ENCODE assay signal across 18 cellular contexts in genomic region chr7:106795877-106796231, GRCh38.
A peak's percentile ranks its signal among the peaks of the same experiment; 100 is the strongest.
DNase-seq lines count a peak whose midpoint lies in the region; ATAC-seq, FAIRE-seq and TF ChIP-seq lines count a peak whose summit lies in the region.
"Had no signal": no experiment of that assay in that cellular context is flagged by ENCODE, and none has a peak within 500 bp of the region (broad histone marks: within the 10 kb centered on the region; RNA-seq: fewer than 3 reads in every experiment).

No MANE protein-coding gene starts in this region.

- no peaks in the 10 kb centered on the region for H3K9me3 Mint-ChIP-seq in CD4-positive, alpha-beta T cell

- TF ChIP-seq CTCF in K562 (IDR thresholded peaks at IDR 0.05 in 2 of 3, conservative IDR thresholded peaks at IDR 0.05 in 1 of 3; ENCODE audit: insufficient read depth in 2 of 3, low read depth in 1 of 3, low read length in 3 of 3) (no peak), RWPE1 (conservative IDR thresholded peaks at IDR 0.05; ENCODE audit: low read depth) (no peak)
- no peak for TF ChIP-seq CTCF in CD4-positive, alpha-beta T cell (IDR thresholded peaks at IDR 0.05)

- TF ChIP-seq RAD21 in K562 (CRISPR knock-in tag; conservative IDR thresholded peaks at IDR 0.05 in 1 of 2, IDR thresholded peaks at IDR 0.05 in 1 of 2) = no peak

- no peak for FAIRE-seq in K562 (lab: Jason Lieb, UNC)

- no peak overlapping the region for H3K4me3 Mint-ChIP-seq in CD4-positive, alpha-beta T cell
- H3K4me3 Mint-ChIP-seq: CD14-positive monocyte, GM23338 had no signal

- in situ Hi-C loops in K562 (cut with MboI) = loop anchor here (10.0 kb wide), 1 partner anchor 149 kb away; no protein-coding TSS in a partner anchor

- BruUV-seq in K562 (replicated peaks; lab: Mats Ljungman, UMichigan) = no TSS peak

- H3K9ac ChIP-seq in K562 (ENCODE audit: insufficient read depth in 1 of 2, low read depth in 2 of 2, low read length in 2 of 2) = no peak overlapping the region

- H3K27ac ChIP-seq in K562 (ENCODE audit: extremely low read depth, low read depth, low read length) = no peak overlapping the region
- no peak overlapping the region for H3K27ac ChIP-seq in CD4-positive, alpha-beta T cell (ENCODE audit: low read depth, low read length)
- no peak overlapping the region for H3K27ac ChIP-seq in RWPE1

- no peak for TF ChIP-seq POLR2A in K562 (conservative IDR thresholded peaks at IDR 0.05)

- H3K9me1 ChIP-seq in K562 (ENCODE audit: control insufficient read depth, insufficient read depth, low read length) = no peaks in the 10 kb centered on the region

- H2AFZ ChIP-seq in K562 (ENCODE audit: low read depth, low read length) = no peak overlapping the region
- H2AFZ ChIP-seq: GM23338 had no signal

- no peaks in the 10 kb centered on the region for H3K79me2 ChIP-seq in K562 (ENCODE audit: control insufficient read depth, insufficient read depth, low read length)

- peaks cover 4% of the 10 kb centered on the region for H3K27me3 Mint-ChIP-seq in CD4-positive, alpha-beta T cell

- H3K4me1 Mint-ChIP-seq in CD4-positive, alpha-beta T cell (ENCODE audit: low read depth) = no peaks in the 10 kb centered on the region
- H3K4me1 Mint-ChIP-seq: CD14-positive monocyte had no signal

- no peak for DNase-seq in K562 (ENCODE audit: extremely low read depth in 1 of 4, low spot score in 3 of 4)
- DNase-seq in CD4-positive, alpha-beta T cell = no peak
- no peak for DNase-seq in RWPE1 (ENCODE audit: low spot score)
- no peak for DNase-seq in NCI-H774 (lab: John Stamatoyannopoulos, UW)
- DNase-seq: AML-193, Caco-2, DMS153, EL, NCI-H526 treated with DMSO at 0.1 percent for 48 hours, RPMI8226, T-helper 2 cell had no signal

- peaks cover 0 to 5% of the 10 kb centered on the region in 2 experiments; a peak in 1 of 5 replicates for H3K4me1 ChIP-seq in K562 (replicated peaks in 1 of 2; ENCODE audit: control insufficient read depth in 2 of 2, insufficient read depth in 2 of 2, low read length in 2 of 2)
- H3K4me1 ChIP-seq: Caco-2 had no signal

- H3K9me3 ChIP-seq in K562 (replicated peaks; ENCODE audit: control insufficient read depth, insufficient read depth, low read depth, low read length) = no peaks in the 10 kb centered on the region; the same call in 1 of the 2 replicates
- peaks cover 6% of the 10 kb centered on the region for H3K9me3 ChIP-seq in CD4-positive, alpha-beta T cell (ENCODE audit: control insufficient read depth, low read length)
- H3K9me3 ChIP-seq: Caco-2 had no signal

- intact Hi-C loops in K562 (cut with micrococcal nuclease) = loop anchor here (10.0 kb wide), 2 partner anchors 699 to 1079 kb away; no protein-coding TSS in a partner anchor
- intact Hi-C loops in CD4-positive, alpha-beta T cell (cut with DNase I, micrococcal nuclease) = loop anchor here in 1 of 2 experiments (1.0 to 5.0 kb wide), 3 partner anchors 68 to 251 kb away; no protein-coding TSS in a partner anchor

- peaks cover 13% of the 10 kb centered on the region; the same call in 2 of the 3 replicates for H3K36me3 ChIP-seq in K562 (ENCODE audit: control insufficient read depth, insufficient read depth, low read length)

- no peak overlapping the region for H3K4me3 ChIP-seq in K562
- H3K4me3 ChIP-seq: GM23338 had no signal

- H3K27me3 ChIP-seq in K562 (ENCODE audit: control insufficient read depth in 2 of 2, insufficient read depth in 2 of 2, low read length in 2 of 2) = no peaks in the 10 kb centered on the region
- no peaks in the 10 kb centered on the region for H3K27me3 ChIP-seq in CD4-positive, alpha-beta T cell (ENCODE audit: control insufficient read depth, insufficient read depth, low read length)

- POLR2A ChIA-PET in K562 (lab: Yijun Ruan, JAX) = interaction anchor here (1.9 kb wide), 1 partner anchor 11 kb away, joined by 4 read pairs; no protein-coding TSS in a partner anchor
- POLR2A ChIA-PET in CD4-positive, alpha-beta T cell (lab: Charles Lee) = no interaction called here
- POLR2A ChIA-PET in RWPE1 (lab: Yijun Ruan, JAX; ENCODE audit: low non-redundant PET) = no interaction called here

- ATAC-seq in GM18511 (IDR thresholded peaks at IDR 0.05; ENCODE audit: unreplicated experiment) = peak; percentile 68
- ATAC-seq in GM19372 (IDR thresholded peaks at IDR 0.05; ENCODE audit: low read depth, unreplicated experiment) = peak; percentile 61
- ATAC-seq in HG02798 (IDR thresholded peaks at IDR 0.05; ENCODE audit: poor library complexity, unreplicated experiment) = peak; percentile 76
- no peak for ATAC-seq in K562
- ATAC-seq in CD4-positive, alpha-beta T cell (ENCODE audit: poor library complexity) = no peak
- ATAC-seq in GM21825 (IDR thresholded peaks at IDR 0.05; ENCODE audit: unreplicated experiment) = no peak
- ATAC-seq: GM23338, HCT116 had no signal

- H3K36me3 Mint-ChIP-seq in CD4-positive, alpha-beta T cell (ENCODE audit: low read depth) = no peaks in the 10 kb centered on the region

- H3K27ac Mint-ChIP-seq in CD4-positive, alpha-beta T cell = no peak overlapping the region
- H3K27ac Mint-ChIP-seq: CD14-positive monocyte, GM23338 had no signal

- H4K20me1 ChIP-seq in K562 (replicated peaks; ENCODE audit: control insufficient read depth, insufficient read depth, low read length) = no peaks in the 10 kb centered on the region

- CTCF ChIA-PET in K562 (lab: Yijun Ruan, JAX; ENCODE audit: low intra/inter-chr PET ratio) = interaction anchor here (5.0 kb wide), 1 partner anchor 353 kb away, joined by 75 read pairs; no protein-coding TSS in a partner anchor
- CTCF ChIA-PET in CD4-positive, alpha-beta T cell (lab: Charles Lee) = interaction anchor here (0.6 kb wide), 1 partner anchor 330 kb away, joined by 3 read pairs; no protein-coding TSS in a partner anchor
- CTCF ChIA-PET in RWPE1 (lab: Yijun Ruan, JAX) = no interaction called here

- no peak for TF ChIP-seq EP300 in K562 (IDR thresholded peaks at IDR 0.05; ENCODE audit: low read length)

- WGBS in K562 (ENCODE audit: insufficient coverage, low coverage, missing lambda C conversion rate) = 88% methylated on average over 1 of the region's 1 CpG

- no peak overlapping the region for H3K4me2 ChIP-seq in K562 (ENCODE audit: insufficient read depth, low read length)
- H3K4me2 ChIP-seq: GM23338 had no signal

TF ChIP-seq in K562, 482 proteins besides CTCF, POLR2A, EP300 and RAD21:
- TF ChIP-seq FOXM1 (IDR thresholded peaks at IDR 0.05; ENCODE audit: low read depth) (0 out of 2 replicates have a peak, but pooled peaks have one; percentile 9), FOXM1 (CRISPR knock-in tag; IDR thresholded peaks at IDR 0.05; ENCODE audit: low read depth) (no peak), NCOA1 (IDR thresholded peaks at IDR 0.05; ENCODE audit: low read depth) (no peak), CREB1 (IDR thresholded peaks at IDR 0.05) (no peak), CREB1 (CRISPR knock-in tag; IDR thresholded peaks at IDR 0.05) (0 out of 2 replicates have a peak, but pooled peaks have one; percentile 23), ZNF121 (CRISPR knock-in tag; conservative IDR thresholded peaks at IDR 0.05) (no peak), TARDBP (IDR thresholded peaks at IDR 0.05) (no peak), KLF13 (tag; IDR thresholded peaks at IDR 0.05; ENCODE audit: borderline replicate concordance, low read depth) (no peak), PHB2 (IDR thresholded peaks at IDR 0.05; ENCODE audit: low read depth) (no peak), SAFB2 (IDR thresholded peaks at IDR 0.05; ENCODE audit: borderline replicate concordance, low read depth, low read length, severe bottlenecking) (no peak), CCNT2 (IDR thresholded peaks at IDR 0.05; ENCODE audit: borderline replicate concordance, extremely low read depth, insufficient read length, low read depth, low read length) (no peak)

Comparison
In these comparisons a context has a peak if more than half of its experiments do, and no peak if none do; other contexts are left out.
1. ATAC-seq: peak in GM18511 (single experiment), GM19372 (single experiment) and HG02798 (single experiment); none in K562 (single experiment), CD4-positive, alpha-beta T cell (single experiment) and GM21825 (single experiment).